ENCODE assay signal across 9 cellular contexts in the genomic region with DNA sequence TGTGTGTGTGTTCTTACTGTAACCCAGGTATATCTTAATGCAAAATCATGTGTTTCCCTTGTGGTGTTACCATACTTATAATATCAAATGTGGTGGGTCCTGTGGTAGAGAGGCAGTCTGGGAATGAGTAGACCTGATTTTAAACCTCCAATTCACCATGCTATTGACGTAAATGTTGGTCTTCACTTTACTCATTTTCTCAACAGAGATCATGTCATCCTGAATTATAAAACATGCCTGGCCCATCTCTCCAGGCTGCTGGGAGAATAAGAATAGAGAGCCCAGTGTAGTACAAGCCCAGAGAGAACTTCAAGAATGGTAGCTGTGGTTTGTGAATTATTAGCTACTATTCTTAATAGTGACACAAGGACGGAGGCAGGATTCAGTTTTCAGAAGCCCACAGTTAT.
DNase-seq lines count a peak whose midpoint lies in the region; ATAC-seq and TF ChIP-seq lines count a peak whose summit lies in the region.
"Had no signal": no experiment of that assay in that cellular context is flagged by ENCODE, and none has a peak within 500 bp of the region (broad histone marks: within the 10 kb centered on the region; RNA-seq: fewer than 3 reads in every experiment).

No MANE protein-coding gene starts in this region.

- peak overlapping the region; percentile 80 for H3K27ac Mint-ChIP-seq in activated naive CD8-positive, alpha-beta T cell treated with anti-CD3 and anti-CD28 coated beads, Interleukin-2, amount 50 U/mL, for 24 hours

- peak overlapping the region; percentile 1 for H3K4me3 Mint-ChIP-seq in activated naive CD8-positive, alpha-beta T cell treated with anti-CD3 and anti-CD28 coated beads, Interleukin-2, amount 50 U/mL, for 24 hours

- peak; percentile 72 for ATAC-seq in GM19395 (IDR thresholded peaks at IDR 0.05; ENCODE audit: unreplicated experiment)
- peak; percentile 53 for ATAC-seq in HG03064 (IDR thresholded peaks at IDR 0.05; ENCODE audit: low read depth, unreplicated experiment)
- peak; percentile 60 for ATAC-seq in activated naive CD8-positive, alpha-beta T cell treated with anti-CD3 and anti-CD28 coated beads, Interleukin-2, amount 50 U/mL, for 24 hours

- H3K9me3 Mint-ChIP-seq in activated naive CD8-positive, alpha-beta T cell treated with anti-CD3 and anti-CD28 coated beads, Interleukin-2, amount 50 U/mL, for 24 hours = no peaks in the 10 kb centered on the region

- DNase-seq in GM10266 (ENCODE audit: extremely low spot score) = peak; percentile 15
- no peak for DNase-seq in activated naive CD8-positive, alpha-beta T cell treated with anti-CD3 and anti-CD28 coated beads, Interleukin-2, amount 50 U/mL, for 24 hours
- DNase-seq in globus pallidus (ENCODE audit: low spot score) = no peak
- no peak for DNase-seq in NCI-H1105 (lab: John Stamatoyannopoulos, UW)
- DNase-seq in erythroblast (lab: John Stamatoyannopoulos, UW) = no peak
- no peak for DNase-seq in DMS114 treated with DMSO at 0.1 percent for 48 hours (lab: John Stamatoyannopoulos, UW; ENCODE audit: unreplicated experiment)
- DNase-seq: foreskin fibroblast had no signal

- no peak for TF ChIP-seq CTCF in GM10266 (IDR thresholded peaks at IDR 0.05; ENCODE audit: control insufficient read depth, insufficient read depth, low read depth, missing control alignments)

- no peak for TF ChIP-seq POLR2A in erythroblast (IDR thresholded peaks at IDR 0.05; ENCODE audit: low read length)

- no peaks in the 10 kb centered on the region for H3K27me3 Mint-ChIP-seq in activated naive CD8-positive, alpha-beta T cell treated with anti-CD3 and anti-CD28 coated beads, Interleukin-2, amount 50 U/mL, for 24 hours

- peaks cover 51% of the 10 kb centered on the region for H3K36me3 Mint-ChIP-seq in activated naive CD8-positive, alpha-beta T cell treated with anti-CD3 and anti-CD28 coated beads, Interleukin-2, amount 50 U/mL, for 24 hours (ENCODE audit: low read depth)

- peaks cover 77% of the 10 kb centered on the region for H3K4me1 Mint-ChIP-seq in activated naive CD8-positive, alpha-beta T cell treated with anti-CD3 and anti-CD28 coated beads, Interleukin-2, amount 50 U/mL, for 24 hours
